Comparison of ENCODE assay signal across 19 cellular contexts in the genomic region with DNA sequence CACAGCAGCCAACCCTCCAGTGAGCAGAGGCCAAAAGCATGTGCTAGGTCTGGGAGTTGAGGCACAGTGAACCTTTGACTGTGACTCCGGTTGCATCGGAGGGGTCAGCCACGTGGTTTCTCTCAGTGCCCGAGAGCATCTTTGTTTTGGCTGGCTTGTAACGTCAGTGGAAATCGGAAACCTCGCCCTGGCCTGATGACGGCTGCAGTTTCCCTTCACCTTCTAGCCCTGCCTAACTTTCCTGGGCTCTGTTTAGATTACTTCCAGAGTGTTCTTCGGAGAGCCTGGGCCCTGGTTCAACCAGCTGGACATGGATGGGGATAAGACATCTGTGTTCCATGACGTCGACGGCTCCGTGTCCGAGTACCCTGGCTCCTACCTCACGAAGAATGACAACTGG. TPM values are rescaled to one million over a fixed set of nuclear protein-coding genes. Genes with fewer than 3 reads are reported as not detected.
DNase-seq lines count a peak whose midpoint lies in the region; ATAC-seq and TF ChIP-seq lines count a peak whose summit lies in the region.
"Had no signal": no experiment of that assay in that cellular context is flagged by ENCODE, and none has a peak within 500 bp of the region (broad histone marks: within the 10 kb centered on the region; RNA-seq: fewer than 3 reads in every experiment).

No MANE protein-coding gene starts in this region.

- H3K27me3 ChIP-seq in adipocyte (replicated peaks; ENCODE audit: control insufficient read depth, insufficient read depth, low read length) (no peaks in the 10 kb centered on the region), stomach smooth muscle (ENCODE audit: control insufficient read depth in 1 of 2, insufficient read depth in 2 of 2, low read length in 2 of 2) (no peaks in the 10 kb centered on the region)

- H3K4me1 ChIP-seq in adipocyte (ENCODE audit: control insufficient read depth, insufficient read depth, low read length) (peaks cover 46% of the 10 kb centered on the region), stomach smooth muscle (ENCODE audit: control insufficient read depth, insufficient read depth, low read length) (peaks cover 47% of the 10 kb centered on the region)
- H3K4me1 ChIP-seq: HAP-1 had no signal

- H3K27ac ChIP-seq in stomach smooth muscle (ENCODE audit: low read length), result peak overlapping the region; percentile 91

- H3K9ac ChIP-seq in adipocyte (ENCODE audit: low read length) (peak overlapping the region; percentile 28), stomach smooth muscle (ENCODE audit: low read length in 2 of 2) (peak overlapping the region; percentile 3 to 36)

- H3K9me3 ChIP-seq in adipocyte (ENCODE audit: control insufficient read depth, low read length) (no peaks in the 10 kb centered on the region), stomach smooth muscle (ENCODE audit: control insufficient read depth in 2 of 2, low read length in 2 of 2) (no peaks in the 10 kb centered on the region)
- H3K9me3 ChIP-seq: Caco-2, HAP-1 had no signal

- DNase-seq in adipocyte (ENCODE audit: low read depth) (no peak), fibroblast of villous mesenchyme (ENCODE audit: low read depth) (peak; percentile 84), mucosa of gallbladder (ENCODE audit: low spot score) (peak; percentile 58), NCI-H2171 treated with DMSO at 0.1 percent for 48 hours (lab: John Stamatoyannopoulos, UW) (no peak), DMS53 (lab: John Stamatoyannopoulos, UW) (no peak)
- DNase-seq: activated CD4-positive, alpha-beta memory T cell treated with anti-CD3 and anti-CD28 coated beads for 36 hours; activated T-cell treated with anti-CD3 and anti-CD28 coated beads, Interleukin-2, amount 50 U/mL, for 4 hours; Caco-2; glutamatergic neuron; kidney; MV-4-11; naive B cell; NCI-H2081; NCI-H69; stimulated activated CD4-positive, alpha-beta T cell treated with anti-CD3 and anti-CD28 coated beads, Interleukin-4, amount 100 ng/mL, for 4 hours had no signal

- H3K4me3 ChIP-seq in adipocyte (ENCODE audit: low read length), result no peak overlapping the region
- H3K4me3 ChIP-seq in fibroblast of villous mesenchyme (ENCODE audit: low read depth, low read length), result no peak overlapping the region
- peak overlapping the region in 1 of 2 donors; percentile 49 for H3K4me3 ChIP-seq in stomach smooth muscle (ENCODE audit: low read length in 2 of 2)
- H3K4me3 ChIP-seq: HAP-1 had no signal

- H3K36me3 ChIP-seq in adipocyte (ENCODE audit: control insufficient read depth, insufficient read depth, low read length, severe bottlenecking), result peaks cover 56% of the 10 kb centered on the region
- H3K36me3 ChIP-seq in stomach smooth muscle (ENCODE audit: control insufficient read depth in 2 of 2, insufficient read depth in 2 of 2, low read length in 2 of 2), result peaks cover 0 to 5% of the 10 kb centered on the region in 2 donors
- H3K36me3 ChIP-seq: HAP-1 had no signal

- no peak for TF ChIP-seq CTCF in fibroblast of villous mesenchyme (IDR thresholded peaks at IDR 0.05; ENCODE audit: insufficient read depth, low read depth, low read length)

- ATAC-seq in GM21786 (IDR thresholded peaks at IDR 0.05; ENCODE audit: unreplicated experiment) (no peak), GM21360 (IDR thresholded peaks at IDR 0.05; ENCODE audit: unreplicated experiment) (no peak)
- ATAC-seq: activated T-cell treated with anti-CD3 and anti-CD28 coated beads, Interleukin-2, amount 50 U/mL, for 4 hours had no signal

RNA-seq across cellular contexts. Expression of a gene that starts 56.6 kb away (rescaled TPM):
- total RNA-seq in fibroblast of villous mesenchyme (17.1 and 24.2 TPM in 2 replicates), mucosa of gallbladder (30.7 TPM)

Comparison
In these comparisons a context has a peak if more than half of its experiments do, and no peak if none do; other contexts are left out.
1. DNase-seq: peak in fibroblast of villous mesenchyme (single experiment) and mucosa of gallbladder (single experiment); none in adipocyte (single experiment), NCI-H2171 treated with DMSO at 0.1 percent for 48 hours (single experiment) and DMS53 (single experiment).